In genomic region chr2:135664623-135665068, GRCh38 we compare ENCODE assay signal across 9 cellular contexts.
A peak's percentile ranks its signal among the peaks of the same experiment; 100 is the strongest.
DNase-seq lines count a peak whose midpoint lies in the region; ATAC-seq and TF ChIP-seq lines count a peak whose summit lies in the region.
"Had no signal": no experiment of that assay in that cellular context is flagged by ENCODE, and none has a peak within 500 bp of the region (broad histone marks: within the 10 kb centered on the region; RNA-seq: fewer than 3 reads in every experiment).

No MANE protein-coding gene starts in this region.

- H2AK5ac ChIP-seq in mesendoderm (ENCODE audit: low read length) = no peak overlapping the region

- no peaks in the 10 kb centered on the region for H3K4me1 ChIP-seq in mesendoderm (ENCODE audit: control insufficient read depth, low read depth, low read length)

- no peak overlapping the region for H3K9ac ChIP-seq in mesendoderm (ENCODE audit: low read length)

- H3K4me3 ChIP-seq in GM12864 (ENCODE audit: low read depth, low read length) (no peak overlapping the region), mesendoderm (ENCODE audit: low read length) (no peak overlapping the region)

- no peak overlapping the region for H3K4ac ChIP-seq in mesendoderm (ENCODE audit: low read depth, low read length)

- no peak overlapping the region for H4K5ac ChIP-seq in mesendoderm (ENCODE audit: low read length)

- no peak overlapping the region for H3K27ac ChIP-seq in mesendoderm (ENCODE audit: low read depth, low read length)

- no peak overlapping the region for H3K4me2 ChIP-seq in mesendoderm (ENCODE audit: low read length)

- H3K79me1 ChIP-seq in mesendoderm (ENCODE audit: low read length) = no peaks in the 10 kb centered on the region

- TF ChIP-seq CTCF in GM12864 (IDR thresholded peaks at IDR 0.05; ENCODE audit: low read depth, low read length, missing control alignments) = no peak

- H3K23ac ChIP-seq in mesendoderm (ENCODE audit: low read length) = no peak overlapping the region

- H4K8ac ChIP-seq in mesendoderm (ENCODE audit: low read depth, low read length) = no peak overlapping the region

- ATAC-seq in GM19463 (IDR thresholded peaks at IDR 0.05; ENCODE audit: unreplicated experiment) = peak; percentile 86
- ATAC-seq in HG03342 (IDR thresholded peaks at IDR 0.05; ENCODE audit: unreplicated experiment) = peak; percentile 91

- H3K36me3 ChIP-seq in mesendoderm (ENCODE audit: control insufficient read depth, insufficient read depth, low read length) = no peaks in the 10 kb centered on the region

- H3K56ac ChIP-seq in mesendoderm (ENCODE audit: low read length) = no peak overlapping the region

- DNase-seq in GM12864 (ENCODE audit: low read depth) (peak; percentile 16), dermis blood vessel endothelial cell (peak; percentile 42), NCI-H128 (lab: John Stamatoyannopoulos, UW; ENCODE audit: unreplicated experiment) (no peak), NCI-H187 (lab: John Stamatoyannopoulos, UW) (no peak), mesendoderm (no peak)
- no peak for DNase-seq in stimulated activated CD4-positive, alpha-beta T cell treated with anti-CD3 and anti-CD28 coated beads, Interleukin-4, amount 100 ng/mL, for 4 hours
- DNase-seq: erythroblast had no signal

- no peak overlapping the region for H3K18ac ChIP-seq in mesendoderm (ENCODE audit: low read length)

- no peak overlapping the region for H2BK15ac ChIP-seq in mesendoderm (replicated peaks; ENCODE audit: low read depth)

- no peaks in the 10 kb centered on the region for H3K79me2 ChIP-seq in mesendoderm (ENCODE audit: control insufficient read depth, insufficient read depth, low read length)

- no peaks in the 10 kb centered on the region for H3K27me3 ChIP-seq in mesendoderm (ENCODE audit: insufficient read depth, low read length, poor library complexity)

- H2BK120ac ChIP-seq in mesendoderm (ENCODE audit: low read depth, low read length) = no peak overlapping the region

- no peak overlapping the region for H2BK5ac ChIP-seq in mesendoderm (ENCODE audit: low read length)

Comparison
In these comparisons a context has a peak if more than half of its experiments do, and no peak if none do; other contexts are left out.
1. DNase-seq: peak in GM12864 (single experiment) and dermis blood vessel endothelial cell (single experiment); none in stimulated activated CD4-positive, alpha-beta T cell treated with anti-CD3 and anti-CD28 coated beads, Interleukin-4, amount 100 ng/mL, for 4 hours (0 of 2), NCI-H128 (single experiment), NCI-H187 (0 of 2) and mesendoderm (single experiment).